ENCODE assay signal across 9 cellular contexts in genomic region chr6:28816909-28817807, GRCh38.
DNase-seq lines count a peak whose midpoint lies in the region; ATAC-seq and TF ChIP-seq lines count a peak whose summit lies in the region.
"Had no signal": no experiment of that assay in that cellular context is flagged by ENCODE, and none has a peak within 500 bp of the region (broad histone marks: within the 10 kb centered on the region; RNA-seq: fewer than 3 reads in every experiment).

No MANE protein-coding gene starts in this region.

- H3K27ac ChIP-seq in SJCRH30 = no peak overlapping the region
- H3K27ac ChIP-seq in body of pancreas = no peak overlapping the region
- H3K27ac ChIP-seq: neutrophil had no signal

- no peaks in the 10 kb centered on the region for H3K27me3 ChIP-seq in SJCRH30
- peaks cover 0 to 39% of the 10 kb centered on the region in 2 donors for H3K27me3 ChIP-seq in body of pancreas

- H3K9me3 ChIP-seq in SJCRH30 (replicated peaks) (no peaks in the 10 kb centered on the region), body of pancreas (no peaks in the 10 kb centered on the region)
- H3K9me3 ChIP-seq: neutrophil had no signal

- no peaks in the 10 kb centered on the region for H3K36me3 ChIP-seq in SJCRH30
- H3K36me3 ChIP-seq in body of pancreas (replicated peaks in 1 of 2; ENCODE audit: insufficient read depth in 1 of 2, low read depth in 2 of 2) = no peaks in the 10 kb centered on the region
- H3K36me3 ChIP-seq: neutrophil had no signal

- H3K4me3 ChIP-seq in SJCRH30 (peak overlapping the region; percentile 42), fibroblast of villous mesenchyme (ENCODE audit: low read depth, low read length) (peak overlapping the region; percentile 12), body of pancreas (no peak overlapping the region)

- H3K4me1 ChIP-seq in SJCRH30 (no peaks in the 10 kb centered on the region), body of pancreas (no peaks in the 10 kb centered on the region)

- TF ChIP-seq CTCF in fibroblast of villous mesenchyme (IDR thresholded peaks at IDR 0.05; ENCODE audit: insufficient read depth, low read depth, low read length) (no peak), body of pancreas (IDR thresholded peaks at IDR 0.05) (no peak)

- WGBS in body of pancreas, 2 donors = 3% methylated on average over 27 of the region's 27 CpGs

- ATAC-seq in HG03135 (IDR thresholded peaks at IDR 0.05; ENCODE audit: unreplicated experiment) (peak; percentile 59), body of pancreas (no peak)

- DNase-seq in EL (peak; percentile 90), SJCRH30 (peak; percentile 40 to 55), fibroblast of villous mesenchyme (ENCODE audit: low read depth) (peak; percentile 45), activated gamma-delta T cell (lab: John Stamatoyannopoulos, UW) (no peak), body of pancreas (no peak), ecto neural progenitor cell (ENCODE audit: low spot score) (no peak), cerebellum (ENCODE audit: low spot score) (no peak)

- intact Hi-C loops in body of pancreas (cut with DNase I) = no loop called here

- TF ChIP-seq POLR2A in body of pancreas (IDR thresholded peaks at IDR 0.05) = no peak

Comparison
In these comparisons a context has a peak if more than half of its experiments do, and no peak if none do; other contexts are left out.
1. DNase-seq: peak in EL (single experiment), SJCRH30 (2 of 2) and fibroblast of villous mesenchyme (single experiment); none in activated gamma-delta T cell (single experiment), body of pancreas (0 of 4), ecto neural progenitor cell (single experiment) and cerebellum (single experiment).
2. H3K4me3 ChIP-seq: peak in SJCRH30 (single experiment) and fibroblast of villous mesenchyme (single experiment); none in body of pancreas (0 of 2).